Comparison of ENCODE assay signal across 2 cellular contexts in genomic region chr12:120474092-120474960, GRCh38.
TF ChIP-seq lines count a peak whose summit lies in the region.

No MANE protein-coding gene starts in this region.

TF ChIP-seq in IMR-90, 13 proteins besides CTCF, POLR2A, EP300 and RAD21 (continued from another document):
- peak; percentile 19 for TF ChIP-seq RCOR1 (IDR thresholded peaks at IDR 0.05; ENCODE audit: insufficient replicate concordance, low read length)
- TF ChIP-seq USF2 (IDR thresholded peaks at IDR 0.05; ENCODE audit: low read depth, low read length) = no peak

TF ChIP-seq in HEK293T, 16 proteins besides CTCF, POLR2A, EP300 and RAD21 (continued from another document):
- TF ChIP-seq SUZ12 (IDR thresholded peaks at IDR 0.05) (no peak), L3MBTL2 (conservative IDR thresholded peaks at IDR 0.05) (no peak), LEF1 (IDR thresholded peaks at IDR 0.05; ENCODE audit: borderline replicate concordance) (no peak)
